Comparison of ENCODE assay signal across 30 cellular contexts in genomic region chr12:102920271-102920670, GRCh38. TPM values are rescaled to one million over a fixed set of nuclear protein-coding genes. Genes with fewer than 3 reads are reported as not detected.
"Had no signal": no experiment of that assay in that cellular context is flagged by ENCODE, and none has a peak within 500 bp of the region (broad histone marks: within the 10 kb centered on the region; RNA-seq: fewer than 3 reads in every experiment).

No MANE protein-coding gene starts in this region.

- DNase-seq: activated CD4-positive, alpha-beta T cell treated with anti-CD3 and anti-CD28 coated beads, Interleukin-2, amount 10 ng/mL, durations not matched to agents 24 days and 14 days; activated CD4-positive, alpha-beta T cell treated with anti-CD3 and anti-CD28 coated beads, Interleukin-2, amount 50 U/mL, for 4 hours; activated CD8-positive, alpha-beta T cell treated with anti-CD3 and anti-CD28 coated beads for 36 hours; activated effector memory CD4-positive, alpha-beta T cell treated with anti-CD3 and anti-CD28 coated beads, Interleukin-2, amount 50 U/mL, for 16 hours; activated naive CD4-positive, alpha-beta T cell; activated naive CD4-positive, alpha-beta T cell treated with anti-CD3 and anti-CD28 coated beads, Interleukin-2, amount 50 U/mL, for 16 hours; activated naive CD8-positive, alpha-beta T cell treated with anti-CD3 and anti-CD28 coated beads for 36 hours; activated T-cell treated with anti-CD3 and anti-CD28 coated beads, Interleukin-2, amount 50 U/mL, for 1 hour; activated T-cell treated with anti-CD3 and anti-CD28 coated beads, Interleukin-2, amount 50 U/mL, for 72 hours; amniotic stem cell; aorta; brain microvascular endothelial cell; NCI-H1105; NCI-H1417 treated with DMSO at 0.1 percent for 48 hours; NCI-H187 treated with DMSO at 0.1 percent for 48 hours; NCI-H2081 treated with DMSO at 0.1 percent for 48 hours; NCI-H345; NCI-H524 treated with DMSO at 0.1 percent for 48 hours; NK-92 treated with Interleukin-12 subunit alpha and Interleukin-12 subunit beta, amount 100 ng/mL, for 24 hours; PC-9; Right ventricle myocardium superior; SW 1271; T-helper 1 cell; T-helper 2 cell; T-helper 9 cell; WERI-Rb-1 had no signal

- ATAC-seq: activated CD8-positive, alpha-beta T cell treated with anti-CD3 and anti-CD28 coated beads for 36 hours; activated T-cell treated with anti-CD3 and anti-CD28 coated beads, Interleukin-2, amount 50 U/mL, for 72 hours; activated T-helper 17 cell treated with anti-CD3 and anti-CD28 coated beads, Interleukin-2, amount 50 U/mL, for 72 hours had no signal

- H3K27ac ChIP-seq: brain microvascular endothelial cell, PC-9, WERI-Rb-1 had no signal

RNA-seq across cellular contexts. Expression of gene PAH, which starts 3.2 kb away (rescaled TPM):
- total RNA-seq: activated CD4-positive, alpha-beta T cell treated with anti-CD3 and anti-CD28 coated beads, Interleukin-2, amount 10 ng/mL, durations not matched to agents 24 days and 14 days; activated CD8-positive, alpha-beta memory T cell treated with anti-CD3 and anti-CD28 coated beads for 36 hours; activated CD8-positive, alpha-beta T cell treated with anti-CD3 and anti-CD28 coated beads for 36 hours; activated naive CD8-positive, alpha-beta T cell treated with anti-CD3 and anti-CD28 coated beads for 36 hours; aorta; MCF 10A; NCI-H460; PC-9 had no signal

RNA-seq across cellular contexts. Expression of gene ASCL1, which starts 37.2 kb away (rescaled TPM):
- total RNA-seq: activated CD8-positive, alpha-beta memory T cell treated with anti-CD3 and anti-CD28 coated beads for 36 hours; activated CD8-positive, alpha-beta T cell treated with anti-CD3 and anti-CD28 coated beads for 36 hours; activated naive CD8-positive, alpha-beta T cell treated with anti-CD3 and anti-CD28 coated beads for 36 hours; activated T-cell treated with anti-CD3 and anti-CD28 coated beads, Interleukin-2, amount 50 U/mL, for 72 hours; activated T-helper 17 cell treated with anti-CD3 and anti-CD28 coated beads, Interleukin-2, amount 50 U/mL, for 72 hours; aorta; MCF 10A; NCI-H460; PC-9; Right ventricle myocardium superior had no signal
